23 cellular contexts compared by ENCODE assay signal in genomic region chr4:81481151-81481550, GRCh38. TPM values are rescaled to one million over a fixed set of nuclear protein-coding genes. Genes with fewer than 3 reads are reported as not detected.
DNase-seq lines count a peak whose midpoint lies in the region; ATAC-seq, FAIRE-seq and TF ChIP-seq lines count a peak whose summit lies in the region.
"Had no signal": no experiment of that assay in that cellular context is flagged by ENCODE, and none has a peak within 500 bp of the region (broad histone marks: within the 10 kb centered on the region; RNA-seq: fewer than 3 reads in every experiment).

No MANE protein-coding gene starts in this region.

- TF ChIP-seq CTCF in Calu3 (IDR thresholded peaks at IDR 0.05; ENCODE audit: unreplicated experiment) = no peak

- no TSS peak for BruUV-seq in Calu3 (replicated peaks; lab: Mats Ljungman, UMichigan)

- no peak overlapping the region for H2BK12ac ChIP-seq in trophoblast cell (ENCODE audit: low read length)

- H3K36me3 Mint-ChIP-seq in Calu3 (ENCODE audit: insufficient read depth, unreplicated experiment) = no peaks in the 10 kb centered on the region
- H3K36me3 Mint-ChIP-seq: CD4-positive, CD25-positive, alpha-beta regulatory T cell; CD8-positive, alpha-beta T cell had no signal

- no peak overlapping the region for H3K4ac ChIP-seq in mesendoderm (ENCODE audit: low read depth, low read length)
- no peak overlapping the region for H3K4ac ChIP-seq in trophoblast cell (ENCODE audit: low read depth, low read length)

- H3K14ac ChIP-seq in trophoblast cell (ENCODE audit: low read length) = no peak overlapping the region

- H2BK15ac ChIP-seq in mesendoderm (replicated peaks; ENCODE audit: low read depth) = peak overlapping the region; percentile 74

- no peak overlapping the region for H3K27ac ChIP-seq in mesendoderm (ENCODE audit: low read depth, low read length)
- H3K27ac ChIP-seq in trophoblast cell (ENCODE audit: low read depth, low read length) = no peak overlapping the region
- H3K27ac ChIP-seq: C4-2B had no signal

- H4K5ac ChIP-seq in mesendoderm (ENCODE audit: low read length) = no peak overlapping the region

- H2AK5ac ChIP-seq in mesendoderm (ENCODE audit: low read length) (no peak overlapping the region), trophoblast cell (ENCODE audit: low read length) (no peak overlapping the region)

- no peak for DNase-seq in Calu3
- no peak for DNase-seq in mesendoderm
- no peak for DNase-seq in anterior cingulate cortex (lab: John Stamatoyannopoulos, UW)
- DNase-seq in trophoblast cell = no peak
- DNase-seq: Caco-2; CD4-positive, CD25-positive, alpha-beta regulatory T cell; CD8-positive, alpha-beta T cell; DMS 273 treated with DMSO at 0.1 percent for 48 hours; DMS79; GF-D8; GOT3; HFFc6 had no signal

- no peak overlapping the region for H4K12ac ChIP-seq in trophoblast cell (ENCODE audit: low read depth, low read length)

- H2AFZ ChIP-seq in trophoblast cell (ENCODE audit: insufficient read depth, low read length, poor library complexity) = no peak overlapping the region

- FAIRE-seq in endometrium (lab: Jason Lieb, UNC) = peak; percentile 21
- FAIRE-seq: D721Med, GM12891, GM18507, H54 had no signal

- ATAC-seq in GM18867 (IDR thresholded peaks at IDR 0.05; ENCODE audit: unreplicated experiment) = no peak
- ATAC-seq: CD8-positive, alpha-beta T cell had no signal

- H3K4me1 Mint-ChIP-seq in Calu3 (ENCODE audit: low read depth, unreplicated experiment) = peaks cover 24% of the 10 kb centered on the region
- H3K4me1 Mint-ChIP-seq: CD4-positive, CD25-positive, alpha-beta regulatory T cell had no signal

- no peak overlapping the region for H3K4me3 ChIP-seq in mesendoderm (ENCODE audit: low read length)
- H3K4me3 ChIP-seq in trophoblast cell (ENCODE audit: low read depth, low read length) = no peak overlapping the region
- H3K4me3 ChIP-seq: HAP-1 had no signal

- H3K27me3 Mint-ChIP-seq in Calu3 (ENCODE audit: unreplicated experiment) = no peaks in the 10 kb centered on the region

- WGBS in mesendoderm (ENCODE audit: extremely low coverage, insufficient coverage, low lambda C conversion rate) = no CpG with 5 or more reads among the region's 3 CpGs
- WGBS in trophoblast cell (ENCODE audit: extremely low coverage, insufficient coverage, insufficient read length) = no CpG with 5 or more reads among the region's 3 CpGs

- no peaks in the 10 kb centered on the region for H3K27me3 ChIP-seq in mesendoderm (ENCODE audit: insufficient read depth, low read length, poor library complexity)
- H3K27me3 ChIP-seq in trophoblast cell (ENCODE audit: insufficient read depth, low read length) = no peaks in the 10 kb centered on the region

- H3K36me3 ChIP-seq in mesendoderm (ENCODE audit: control insufficient read depth, insufficient read depth, low read length) (no peaks in the 10 kb centered on the region), trophoblast cell (ENCODE audit: control insufficient read depth in 1 of 2, insufficient read depth in 2 of 2, low read length in 2 of 2) (no peaks in the 10 kb centered on the region)
- H3K36me3 ChIP-seq: HAP-1 had no signal

- H2BK120ac ChIP-seq in mesendoderm (ENCODE audit: low read depth, low read length) (no peak overlapping the region), trophoblast cell (ENCODE audit: insufficient read depth, low read length, poor library complexity) (no peak overlapping the region)

- H3K4me1 ChIP-seq in mesendoderm (ENCODE audit: control insufficient read depth, low read depth, low read length) (peaks cover 4% of the 10 kb centered on the region), trophoblast cell (ENCODE audit: control insufficient read depth in 1 of 2, insufficient read depth in 2 of 2, low read length in 2 of 2) (no peaks in the 10 kb centered on the region)
- H3K4me1 ChIP-seq: Caco-2, HAP-1 had no signal

- no peaks in the 10 kb centered on the region for H3K9me3 ChIP-seq in trophoblast cell (ENCODE audit: insufficient read depth, low read depth, low read length)
- H3K9me3 ChIP-seq: Caco-2, HAP-1 had no signal

- H3K79me1 ChIP-seq in mesendoderm (ENCODE audit: low read length) (no peaks in the 10 kb centered on the region), trophoblast cell (ENCODE audit: low read length) (no peaks in the 10 kb centered on the region)

- H3K27ac Mint-ChIP-seq in Calu3 (ENCODE audit: unreplicated experiment) = peak overlapping the region; percentile 25
- H3K27ac Mint-ChIP-seq: CD4-positive, CD25-positive, alpha-beta regulatory T cell; CD8-positive, alpha-beta T cell; HFFc6 had no signal

- no peak overlapping the region for H2BK5ac ChIP-seq in mesendoderm (ENCODE audit: low read length)
- no peak overlapping the region for H2BK5ac ChIP-seq in trophoblast cell (ENCODE audit: low read depth, low read length, poor library complexity)

- no peak overlapping the region for H4K8ac ChIP-seq in mesendoderm (ENCODE audit: low read depth, low read length)
- no peak overlapping the region for H4K8ac ChIP-seq in trophoblast cell (ENCODE audit: low read depth, low read length)

- no peaks in the 10 kb centered on the region for H3K9me3 Mint-ChIP-seq in Calu3 (ENCODE audit: low read depth, unreplicated experiment)
- H3K9me3 Mint-ChIP-seq: CD8-positive, alpha-beta T cell; HFFc6 had no signal

- H3K18ac ChIP-seq in mesendoderm (ENCODE audit: low read length) (no peak overlapping the region), trophoblast cell (ENCODE audit: low read length) (no peak overlapping the region)

- CTCF ChIA-PET in Calu3 (lab: Charles Lee) = no interaction called here

- no peak overlapping the region for H3K56ac ChIP-seq in mesendoderm (ENCODE audit: low read length)

- no peak overlapping the region for H4K91ac ChIP-seq in trophoblast cell (ENCODE audit: low read depth, low read length)

- H3K4me2 ChIP-seq in mesendoderm (ENCODE audit: low read length) = no peak overlapping the region
- no peak overlapping the region for H3K4me2 ChIP-seq in trophoblast cell (ENCODE audit: low read length)

- H3K4me3 Mint-ChIP-seq in Calu3 (ENCODE audit: low read depth, unreplicated experiment) = no peak overlapping the region
- H3K4me3 Mint-ChIP-seq: CD8-positive, alpha-beta T cell; HFFc6 had no signal

- intact Hi-C loops in Calu3 (cut with micrococcal nuclease; ENCODE audit: unreplicated experiment) = no loop called here

- H3K23ac ChIP-seq in mesendoderm (ENCODE audit: low read length) (no peak overlapping the region), trophoblast cell (ENCODE audit: low read length) (no peak overlapping the region)

- no peaks in the 10 kb centered on the region for H3K79me2 ChIP-seq in mesendoderm (ENCODE audit: control insufficient read depth, insufficient read depth, low read length)
- no peaks in the 10 kb centered on the region for H3K79me2 ChIP-seq in trophoblast cell (ENCODE audit: control insufficient read depth, insufficient read depth, low read length, poor library complexity)

- H3K9ac ChIP-seq in mesendoderm (ENCODE audit: low read length) (no peak overlapping the region), trophoblast cell (ENCODE audit: low read length) (no peak overlapping the region)

RNA-seq across cellular contexts. Expression of gene RASGEF1B, which starts 9.4 kb away (rescaled TPM):
- total RNA-seq in Calu3 (2022) = 33.8 and 36.3 TPM in 2 replicates
- 20.7 TPM for polyA plus RNA-seq in mesendoderm (2013, experiment 1 of 2)
- 20.8 TPM for polyA plus RNA-seq in mesendoderm (2013, experiment 2 of 2)
- 2.0 and 2.3 TPM in 2 replicates for polyA plus RNA-seq in trophoblast cell (2013)
- total RNA-seq: A172, G401, HFFc6 had no signal
- polyA plus RNA-seq: BJ had no signal
